1 cellular context compared by ENCODE assay signal in genomic region chr7:28686418-28686800, GRCh38.
TF ChIP-seq lines count a peak whose summit lies in the region.

No MANE protein-coding gene starts in this region.

TF ChIP-seq in H1, 55 proteins besides CTCF, POLR2A, EP300 and RAD21 (continued from another document):
- TF ChIP-seq HDAC2 (IDR thresholded peaks at IDR 0.05; ENCODE audit: borderline replicate concordance in 1 of 2, low read depth in 2 of 2, low read length in 2 of 2), result 0 out of 4 replicates have a peak, but pooled peaks of 1 of the 2 experiments have one; percentile 14
TF ChIP-seq in H1: peak in this region for 7.
